Comparison of ENCODE assay signal across 8 cellular contexts in genomic region chr17:38893612-38894011, GRCh38. TPM values are rescaled to one million over a fixed set of nuclear protein-coding genes. Genes with fewer than 3 reads are reported as not detected.
DNase-seq lines count a peak whose midpoint lies in the region; ATAC-seq and TF ChIP-seq lines count a peak whose summit lies in the region.

No MANE protein-coding gene starts in this region.

- peaks cover 11% of the 10 kb centered on the region for H3K36me3 Mint-ChIP-seq in memory B cell

- WGBS in transverse colon (ENCODE audit: low coverage in 1 of 2), 2 donors = 60 to 67% methylated on average over 1 to 6 of the region's 6 CpGs

- DNase-seq in activated T-cell treated with anti-CD3 and anti-CD28 coated beads for 48 hours (ENCODE audit: low read depth) (peak; percentile 42), ascending aorta (ENCODE audit: low spot score in 2 of 2) (peak in 1 of 2 donors; percentile 75), memory B cell (ENCODE audit: low spot score in 2 of 2) (no peak), transverse colon (peak; percentile 43), HuH-7 (ENCODE audit: low spot score) (no peak)
- DNase-seq in activated T-cell treated with anti-CD3 and anti-CD28 coated beads, Interleukin-2, amount 50 U/mL, for 1 hour = no peak

- no peak overlapping the region for H3K4me3 ChIP-seq in ascending aorta
- H3K4me3 ChIP-seq in transverse colon = no peak overlapping the region

- peak overlapping the region; percentile 83 for H3K27ac Mint-ChIP-seq in memory B cell

- TF ChIP-seq EP300 in transverse colon (IDR thresholded peaks at IDR 0.05; ENCODE audit: low read depth) = no peak

- H3K4me1 ChIP-seq in ascending aorta = peaks cover 26 to 37% of the 10 kb centered on the region in 2 donors
- H3K4me1 ChIP-seq in transverse colon = peaks cover 29 to 73% (median 43%) of the 10 kb centered on the region in 4 donors

- H3K9me3 ChIP-seq in ascending aorta (no peaks in the 10 kb centered on the region), transverse colon (no peaks in the 10 kb centered on the region)

- no peak for TF ChIP-seq POLR2A in transverse colon (IDR thresholded peaks at IDR 0.05)

- H3K27me3 ChIP-seq in ascending aorta = no peaks in the 10 kb centered on the region
- no peaks in the 10 kb centered on the region for H3K27me3 ChIP-seq in transverse colon

- H3K36me3 ChIP-seq in ascending aorta (peaks cover 58 to 80% of the 10 kb centered on the region in 2 donors), transverse colon (peaks cover 0 to 21% (median 7%) of the 10 kb centered on the region in 4 donors)

- no peak overlapping the region for H3K4me3 Mint-ChIP-seq in memory B cell

- in situ Hi-C loops in transverse colon (cut with MboI; ENCODE audit: low pct_ligation_motif_present in 1 of 4, low pct_unique_long_range_greater_than_20kb in 1 of 4, low sequenced_read_pairs in 3 of 4) = no loop called here

- TF ChIP-seq CTCF in ascending aorta (IDR thresholded peaks at IDR 0.05) (no peak), transverse colon (IDR thresholded peaks at IDR 0.05) (no peak)

- intact Hi-C loops in ascending aorta (cut with DNase I) = no loop called here
- intact Hi-C loops in transverse colon (cut with DNase I; ENCODE audit: low total_unique reads) = no loop called here

- no peaks in the 10 kb centered on the region for H3K9me3 Mint-ChIP-seq in memory B cell

- H3K27ac ChIP-seq in ascending aorta = peak overlapping the region; percentile 63 to 69
- peak overlapping the region; percentile 40 to 59 (median 58) for H3K27ac ChIP-seq in transverse colon

- no peaks in the 10 kb centered on the region for H3K27me3 Mint-ChIP-seq in memory B cell

- ATAC-seq in memory B cell (ENCODE audit: low read depth) (no peak), GM21737 (IDR thresholded peaks at IDR 0.05; ENCODE audit: unreplicated experiment) (no peak), HG03439 (IDR thresholded peaks at IDR 0.05; ENCODE audit: unreplicated experiment) (no peak)

- H3K4me1 Mint-ChIP-seq in memory B cell = peaks cover 32% of the 10 kb centered on the region

RNA-seq across cellular contexts. Expression of gene LASP1, which starts 23.8 kb away (rescaled TPM):
- total RNA-seq in ascending aorta (300 TPM), transverse colon (100 to 1,000 TPM; 117 to 553 (median 307) TPM)

RNA-seq across cellular contexts. Expression of gene RPL23, which starts 40.1 kb away (rescaled TPM):
- total RNA-seq in ascending aorta (1,091 TPM), transverse colon (1,000 to 10,000 TPM in 1 of 4 donors, 100 to 1,000 TPM in 3; 386 to 1,109 (median 710) TPM)

Comparison
In these comparisons a context has a peak if more than half of its experiments do, and no peak if none do; other contexts are left out.
1. DNase-seq: peak in activated T-cell treated with anti-CD3 and anti-CD28 coated beads for 48 hours (single experiment) and transverse colon (single experiment); none in activated T-cell treated with anti-CD3 and anti-CD28 coated beads, Interleukin-2, amount 50 U/mL, for 1 hour (single experiment), memory B cell (0 of 2) and HuH-7 (single experiment).